Comparison of ENCODE assay signal across 2 cellular contexts in genomic region chr18:44704137-44704791, GRCh38.
TF ChIP-seq lines count a peak whose summit lies in the region.

No MANE protein-coding gene starts in this region.

TF ChIP-seq in HepG2, 621 proteins besides CTCF, POLR2A, EP300 and RAD21:
- TF ChIP-seq MAFF (IDR thresholded peaks at IDR 0.05; ENCODE audit: low read depth, low read length) (peak; percentile 96), ZNF589 (CRISPR knock-in tag; conservative IDR thresholded peaks at IDR 0.05) (no peak), ZNF7 (CRISPR knock-in tag; IDR thresholded peaks at IDR 0.05) (no peak), MAFK (conservative IDR thresholded peaks at IDR 0.05 in 1 of 2, IDR thresholded peaks at IDR 0.05 in 1 of 2; ENCODE audit: low read length in 2 of 2) (peak; percentile 92 to 97), GMEB2 (CRISPR knock-in tag; IDR thresholded peaks at IDR 0.05; ENCODE audit: low read depth) (no peak)
- TF ChIP-seq, protein P1, sequence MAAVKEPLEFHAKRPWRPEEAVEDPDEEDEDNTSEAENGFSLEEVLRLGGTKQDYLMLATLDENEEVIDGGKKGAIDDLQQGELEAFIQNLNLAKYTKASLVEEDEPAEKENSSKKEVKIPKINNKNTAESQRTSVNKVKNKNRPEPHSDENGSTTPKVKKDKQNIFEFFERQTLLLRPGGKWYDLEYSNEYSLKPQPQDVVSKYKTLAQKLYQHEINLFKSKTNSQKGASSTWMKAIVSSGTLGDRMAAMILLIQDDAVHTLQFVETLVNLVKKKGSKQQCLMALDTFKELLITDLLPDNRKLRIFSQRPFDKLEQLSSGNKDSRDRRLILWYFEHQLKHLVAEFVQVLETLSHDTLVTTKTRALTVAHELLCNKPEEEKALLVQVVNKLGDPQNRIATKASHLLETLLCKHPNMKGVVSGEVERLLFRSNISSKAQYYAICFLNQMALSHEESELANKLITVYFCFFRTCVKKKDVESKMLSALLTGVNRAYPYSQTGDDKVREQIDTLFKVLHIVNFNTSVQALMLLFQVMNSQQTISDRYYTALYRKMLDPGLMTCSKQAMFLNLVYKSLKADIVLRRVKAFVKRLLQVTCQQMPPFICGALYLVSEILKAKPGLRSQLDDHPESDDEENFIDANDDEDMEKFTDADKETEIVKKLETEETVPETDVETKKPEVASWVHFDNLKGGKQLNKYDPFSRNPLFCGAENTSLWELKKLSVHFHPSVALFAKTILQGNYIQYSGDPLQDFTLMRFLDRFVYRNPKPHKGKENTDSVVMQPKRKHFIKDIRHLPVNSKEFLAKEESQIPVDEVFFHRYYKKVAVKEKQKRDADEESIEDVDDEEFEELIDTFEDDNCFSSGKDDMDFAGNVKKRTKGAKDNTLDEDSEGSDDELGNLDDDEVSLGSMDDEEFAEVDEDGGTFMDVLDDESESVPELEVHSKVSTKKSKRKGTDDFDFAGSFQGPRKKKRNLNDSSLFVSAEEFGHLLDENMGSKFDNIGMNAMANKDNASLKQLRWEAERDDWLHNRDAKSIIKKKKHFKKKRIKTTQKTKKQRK (IDR thresholded peaks at IDR 0.05; ENCODE audit: low read length) = no peak

TF ChIP-seq in H1, 55 proteins besides CTCF, POLR2A, EP300 and RAD21:
- TF ChIP-seq ATF2 (IDR thresholded peaks at IDR 0.05; ENCODE audit: low read length) (no peak), MAFK (IDR thresholded peaks at IDR 0.05; ENCODE audit: low read depth, low read length) (peak; percentile 41; the same call in 1 of the 2 replicates)
